In genomic region chr20:31543966-31544598, GRCh38 we compare ENCODE assay signal across 10 cellular contexts. TPM values are rescaled to one million over a fixed set of nuclear protein-coding genes. Genes with fewer than 3 reads are reported as not detected.
DNase-seq lines count a peak whose midpoint lies in the region; ATAC-seq and TF ChIP-seq lines count a peak whose summit lies in the region.
"Had no signal": no experiment of that assay in that cellular context is flagged by ENCODE, and none has a peak within 500 bp of the region (broad histone marks: within the 10 kb centered on the region; RNA-seq: fewer than 3 reads in every experiment).

No MANE protein-coding gene starts in this region.

- H3K36me3 Mint-ChIP-seq in activated T-cell treated with anti-CD3 and anti-CD28 coated beads, Interleukin-2, amount 50 U/mL, for 24 hours (ENCODE audit: low read depth): peaks cover 92% of the 10 kb centered on the region
- H3K36me3 Mint-ChIP-seq in activated naive CD8-positive, alpha-beta T cell treated with anti-CD3 and anti-CD28 coated beads, Interleukin-2, amount 50 U/mL, for 24 hours (ENCODE audit: low read depth): peaks cover 55% of the 10 kb centered on the region

- H3K4me1 ChIP-seq in right atrium auricular region: peaks cover 0 to 28% of the 10 kb centered on the region in 2 donors
- H3K4me1 ChIP-seq in thoracic aorta (ENCODE audit: control insufficient read depth in 1 of 2, low read depth in 2 of 2): peaks cover 0 to 10% of the 10 kb centered on the region in 2 donors
- H3K4me1 ChIP-seq: HAP-1 had no signal

- ATAC-seq in activated naive CD8-positive, alpha-beta T cell treated with anti-CD3 and anti-CD28 coated beads, Interleukin-2, amount 50 U/mL, for 24 hours: no peak
- no peak for ATAC-seq in thoracic aorta (ENCODE audit: insufficient number of reproducible peaks, low FRiP score, low read depth)

- no peaks in the 10 kb centered on the region for H3K9me3 Mint-ChIP-seq in activated T-cell treated with anti-CD3 and anti-CD28 coated beads, Interleukin-2, amount 50 U/mL, for 24 hours
- no peaks in the 10 kb centered on the region for H3K9me3 Mint-ChIP-seq in activated naive CD8-positive, alpha-beta T cell treated with anti-CD3 and anti-CD28 coated beads, Interleukin-2, amount 50 U/mL, for 24 hours

- no peaks in the 10 kb centered on the region for H3K27me3 ChIP-seq in right atrium auricular region
- no peaks in the 10 kb centered on the region for H3K27me3 ChIP-seq in thoracic aorta (replicated peaks; ENCODE audit: insufficient read depth)
- H3K27me3 ChIP-seq in WERI-Rb-1 (ENCODE audit: insufficient read depth, low read depth, severe bottlenecking): no peaks in the 10 kb centered on the region

- no peak for TF ChIP-seq CTCF in right atrium auricular region (IDR thresholded peaks at IDR 0.05)
- TF ChIP-seq CTCF in thoracic aorta (IDR thresholded peaks at IDR 0.05): no peak
- TF ChIP-seq CTCF in WERI-Rb-1 (IDR thresholded peaks at IDR 0.05; ENCODE audit: low read depth, low read length): no peak

- H3K9me3 ChIP-seq in right atrium auricular region (no peaks in the 10 kb centered on the region), thoracic aorta (no peaks in the 10 kb centered on the region), WERI-Rb-1 (ENCODE audit: severe bottlenecking) (no peaks in the 10 kb centered on the region)
- H3K9me3 ChIP-seq: HAP-1 had no signal

- H3K4me3 Mint-ChIP-seq in activated T-cell treated with anti-CD3 and anti-CD28 coated beads, Interleukin-2, amount 50 U/mL, for 24 hours: no peak overlapping the region
- H3K4me3 Mint-ChIP-seq in activated naive CD8-positive, alpha-beta T cell treated with anti-CD3 and anti-CD28 coated beads, Interleukin-2, amount 50 U/mL, for 24 hours: no peak overlapping the region

- H3K4me3 ChIP-seq in right atrium auricular region (no peak overlapping the region), thoracic aorta (no peak overlapping the region), WERI-Rb-1 (ENCODE audit: low read depth, low read length) (no peak overlapping the region)
- H3K4me3 ChIP-seq: HAP-1 had no signal

- H3K27ac ChIP-seq in right atrium auricular region (peak overlapping the region; percentile 51 to 56), thoracic aorta (peak overlapping the region; percentile 44 to 49), WERI-Rb-1 (no peak overlapping the region)

- peaks cover 31% of the 10 kb centered on the region for H3K36me3 ChIP-seq in right atrium auricular region
- peaks cover 23% of the 10 kb centered on the region for H3K36me3 ChIP-seq in thoracic aorta
- peaks cover 52% of the 10 kb centered on the region for H3K36me3 ChIP-seq in WERI-Rb-1

- peaks cover 41% of the 10 kb centered on the region for H3K4me1 Mint-ChIP-seq in activated T-cell treated with anti-CD3 and anti-CD28 coated beads, Interleukin-2, amount 50 U/mL, for 24 hours (ENCODE audit: low read depth)
- peaks cover 54% of the 10 kb centered on the region for H3K4me1 Mint-ChIP-seq in activated naive CD8-positive, alpha-beta T cell treated with anti-CD3 and anti-CD28 coated beads, Interleukin-2, amount 50 U/mL, for 24 hours

- H3K27me3 Mint-ChIP-seq in activated T-cell treated with anti-CD3 and anti-CD28 coated beads, Interleukin-2, amount 50 U/mL, for 24 hours: no peaks in the 10 kb centered on the region
- H3K27me3 Mint-ChIP-seq in activated naive CD8-positive, alpha-beta T cell treated with anti-CD3 and anti-CD28 coated beads, Interleukin-2, amount 50 U/mL, for 24 hours: no peaks in the 10 kb centered on the region

- DNase-seq in activated T-cell treated with anti-CD3 and anti-CD28 coated beads, Interleukin-2, amount 50 U/mL, for 24 hours: no peak
- DNase-seq in activated T-cell treated with anti-CD3 and anti-CD28 coated beads, Interleukin-2, amount 50 U/mL, for 48 hours: no peak
- DNase-seq in activated naive CD8-positive, alpha-beta T cell treated with anti-CD3 and anti-CD28 coated beads, Interleukin-2, amount 50 U/mL, for 24 hours: no peak
- DNase-seq in right atrium auricular region (ENCODE audit: low spot score): no peak
- no peak for DNase-seq in thoracic aorta (ENCODE audit: low spot score)
- no peak for DNase-seq in germinal center (ENCODE audit: low spot score)
- DNase-seq in cortex of kidney (lab: John Stamatoyannopoulos, UW): no peak
- no peak for DNase-seq in WERI-Rb-1
- DNase-seq: activated gamma-delta T cell treated with Interleukin-2 at 50 U/mL for 16 hours had no signal

- peak overlapping the region; percentile 86 for H3K27ac Mint-ChIP-seq in activated T-cell treated with anti-CD3 and anti-CD28 coated beads, Interleukin-2, amount 50 U/mL, for 24 hours
- peak overlapping the region; percentile 76 for H3K27ac Mint-ChIP-seq in activated naive CD8-positive, alpha-beta T cell treated with anti-CD3 and anti-CD28 coated beads, Interleukin-2, amount 50 U/mL, for 24 hours

RNA-seq across cellular contexts. Expression of gene HM13, which starts 29.8 kb away (rescaled TPM):
- 10 to 100 TPM; 31.7 to 45.7 TPM for total RNA-seq in right atrium auricular region
- total RNA-seq in thoracic aorta: 10 to 100 TPM; 71.6 to 76.7 TPM
